ENCODE assay signal across 19 cellular contexts in genomic region chr7:148921189-148921588, GRCh38. TPM values are rescaled to one million over a fixed set of nuclear protein-coding genes. Genes with fewer than 3 reads are reported as not detected.
DNase-seq lines count a peak whose midpoint lies in the region; ATAC-seq, FAIRE-seq and TF ChIP-seq lines count a peak whose summit lies in the region.
"Had no signal": no experiment of that assay in that cellular context is flagged by ENCODE, and none has a peak within 500 bp of the region (broad histone marks: within the 10 kb centered on the region; RNA-seq: fewer than 3 reads in every experiment).

No MANE protein-coding gene starts in this region.

- in situ Hi-C loops in K562 (cut with MboI) (no loop called here), KBM-7 (cut with MboI; ENCODE audit: low pct_unique_long_range_greater_than_20kb, low sequenced_read_pairs) (no loop called here)

- TF ChIP-seq POLR2A in K562 (conservative IDR thresholded peaks at IDR 0.05) (no peak), stomach (IDR thresholded peaks at IDR 0.05) (no peak)

- H3K4me2 ChIP-seq in K562 (ENCODE audit: insufficient read depth, low read length): no peak overlapping the region
- H3K4me2 ChIP-seq: neural progenitor cell had no signal

- H3K36me3 ChIP-seq in K562 (ENCODE audit: control insufficient read depth, insufficient read depth, low read length): no peaks in the 10 kb centered on the region
- H3K36me3 ChIP-seq in stomach: no peaks in the 10 kb centered on the region
- H3K36me3 ChIP-seq: HAP-1, neural progenitor cell, transverse colon had no signal

- H3K27me3 ChIP-seq in K562 (ENCODE audit: control insufficient read depth in 2 of 2, insufficient read depth in 2 of 2, low read length in 2 of 2) (no peaks in the 10 kb centered on the region), stomach (no peaks in the 10 kb centered on the region)
- H3K27me3 ChIP-seq: neural progenitor cell, transverse colon had no signal

- H3K9me3 ChIP-seq in K562 (replicated peaks; ENCODE audit: control insufficient read depth, insufficient read depth, low read depth, low read length): no peaks in the 10 kb centered on the region
- H3K9me3 ChIP-seq in stomach: no peaks in the 10 kb centered on the region
- H3K9me3 ChIP-seq: HAP-1, transverse colon had no signal

- POLR2A ChIA-PET in HEK293T (lab: Yijun Ruan, JAX) (interaction anchor here (1.2 kb wide), 1 partner anchor 20 kb away, joined by 4 read pairs; no protein-coding TSS in a partner anchor), K562 (lab: Yijun Ruan, JAX) (interaction anchor here (0.5 to 1.3 kb wide), 5 partner anchors 10 to 79 kb away, joined by 3 to 4 read pairs (median 3); partner anchors contain the start of gene EZH2)

- no TSS peak for BruUV-seq in K562 (replicated peaks; lab: Mats Ljungman, UMichigan)

- no peaks in the 10 kb centered on the region for H3K79me2 ChIP-seq in K562 (ENCODE audit: control insufficient read depth, insufficient read depth, low read length)

- H3K9ac ChIP-seq in K562 (ENCODE audit: insufficient read depth in 1 of 2, low read depth in 2 of 2, low read length in 2 of 2): no peak overlapping the region
- H3K9ac ChIP-seq: neural progenitor cell had no signal

- peak overlapping the region; percentile 69 for H3K27ac Mint-ChIP-seq in activated T-cell treated with anti-CD3 and anti-CD28 coated beads, Interleukin-2, amount 50 U/mL, for 24 hours
- peak overlapping the region; percentile 7 for H3K27ac Mint-ChIP-seq in stimulated activated memory B cell treated with anti-CD40 and anti-IgM and Interleukin-4, amounts not matched to agents 10 μg/mL and 1 μg/mL and 100 μg/mL, for 72 hours
- H3K27ac Mint-ChIP-seq: neural progenitor cell had no signal

- TF ChIP-seq EP300 in K562 (IDR thresholded peaks at IDR 0.05; ENCODE audit: low read length): no peak
- TF ChIP-seq EP300 in stomach (IDR thresholded peaks at IDR 0.05): no peak

- no peaks in the 10 kb centered on the region for H3K36me3 Mint-ChIP-seq in activated T-cell treated with anti-CD3 and anti-CD28 coated beads, Interleukin-2, amount 50 U/mL, for 24 hours (ENCODE audit: low read depth)
- H3K36me3 Mint-ChIP-seq in stimulated activated memory B cell treated with anti-CD40 and anti-IgM and Interleukin-4, amounts not matched to agents 10 μg/mL and 1 μg/mL and 100 μg/mL, for 72 hours: peaks cover 12% of the 10 kb centered on the region
- H3K36me3 Mint-ChIP-seq: brain, neural progenitor cell had no signal

- intact Hi-C loops in K562 (cut with micrococcal nuclease): no loop called here
- intact Hi-C loops in stomach (cut with DNase I; ENCODE audit: low total_unique reads): no loop called here

- no peak for ATAC-seq in K562
- no peak for ATAC-seq in stimulated activated memory B cell treated with anti-CD40 and anti-IgM and Interleukin-4, amounts not matched to agents 10 μg/mL and 1 μg/mL and 100 μg/mL, for 72 hours

- no peaks in the 10 kb centered on the region for H3K9me3 Mint-ChIP-seq in activated T-cell treated with anti-CD3 and anti-CD28 coated beads, Interleukin-2, amount 50 U/mL, for 24 hours
- H3K9me3 Mint-ChIP-seq in stimulated activated memory B cell treated with anti-CD40 and anti-IgM and Interleukin-4, amounts not matched to agents 10 μg/mL and 1 μg/mL and 100 μg/mL, for 72 hours: no peaks in the 10 kb centered on the region
- H3K9me3 Mint-ChIP-seq: neural progenitor cell had no signal

- no peak overlapping the region for H3K4me3 ChIP-seq in K562
- no peak overlapping the region for H3K4me3 ChIP-seq in stomach
- H3K4me3 ChIP-seq: HAP-1, neural progenitor cell, transverse colon had no signal

- peaks cover 65% of the 10 kb centered on the region for H3K4me1 Mint-ChIP-seq in activated T-cell treated with anti-CD3 and anti-CD28 coated beads, Interleukin-2, amount 50 U/mL, for 24 hours (ENCODE audit: low read depth)
- H3K4me1 Mint-ChIP-seq in stimulated activated memory B cell treated with anti-CD40 and anti-IgM and Interleukin-4, amounts not matched to agents 10 μg/mL and 1 μg/mL and 100 μg/mL, for 72 hours: peaks cover 9% of the 10 kb centered on the region

- H2AFZ ChIP-seq in K562 (ENCODE audit: low read depth, low read length): no peak overlapping the region

- H4K20me1 ChIP-seq in K562 (replicated peaks; ENCODE audit: control insufficient read depth, insufficient read depth, low read length): no peaks in the 10 kb centered on the region

- H3K9me1 ChIP-seq in K562 (ENCODE audit: control insufficient read depth, insufficient read depth, low read length): no peaks in the 10 kb centered on the region

- H3K4me3 Mint-ChIP-seq in activated T-cell treated with anti-CD3 and anti-CD28 coated beads, Interleukin-2, amount 50 U/mL, for 24 hours: no peak overlapping the region
- H3K4me3 Mint-ChIP-seq in stimulated activated memory B cell treated with anti-CD40 and anti-IgM and Interleukin-4, amounts not matched to agents 10 μg/mL and 1 μg/mL and 100 μg/mL, for 72 hours: no peak overlapping the region
- H3K4me3 Mint-ChIP-seq: brain had no signal

- DNase-seq in activated T-cell treated with anti-CD3 and anti-CD28 coated beads, Interleukin-2, amount 50 U/mL, for 24 hours: peak; percentile 31
- DNase-seq in activated T-cell treated with anti-CD3 and anti-CD28 coated beads for 4 hours: no peak
- DNase-seq in HEK293T (ENCODE audit: extremely low spot score): no peak
- DNase-seq in K562 (ENCODE audit: extremely low read depth in 1 of 4, low spot score in 3 of 4): no peak
- no peak for DNase-seq in GM19240 (ENCODE audit: insufficient read length, low spot score)
- DNase-seq in KBM-7: no peak
- DNase-seq in stomach: no peak
- DNase-seq: activated naive CD4-positive, alpha-beta T cell treated with anti-CD3 and anti-CD28 coated beads, Interleukin-2, amount 50 U/mL, for 16 hours; dermis blood vessel endothelial cell; Karpas-422; kidney glomerular epithelial cell; mesenchymal stem cell had no signal

- CTCF ChIA-PET in HEK293T (lab: Yijun Ruan, JAX) (no interaction called here), K562 (lab: Yijun Ruan, JAX; ENCODE audit: low intra/inter-chr PET ratio) (no interaction called here)

- no peaks in the 10 kb centered on the region for H3K27me3 Mint-ChIP-seq in activated T-cell treated with anti-CD3 and anti-CD28 coated beads, Interleukin-2, amount 50 U/mL, for 24 hours
- no peaks in the 10 kb centered on the region for H3K27me3 Mint-ChIP-seq in stimulated activated memory B cell treated with anti-CD40 and anti-IgM and Interleukin-4, amounts not matched to agents 10 μg/mL and 1 μg/mL and 100 μg/mL, for 72 hours
- H3K27me3 Mint-ChIP-seq: brain had no signal

- no peak for FAIRE-seq in K562 (lab: Jason Lieb, UNC)
- FAIRE-seq: frontal cortex had no signal

- no peaks in the 10 kb centered on the region; a peak in 1 of 5 replicates for H3K4me1 ChIP-seq in K562 (replicated peaks in 1 of 2; ENCODE audit: control insufficient read depth in 2 of 2, insufficient read depth in 2 of 2, low read length in 2 of 2)
- H3K4me1 ChIP-seq in stomach: no peaks in the 10 kb centered on the region
- H3K4me1 ChIP-seq: neural progenitor cell, transverse colon had no signal

- TF ChIP-seq RAD21 in K562 (CRISPR knock-in tag; conservative IDR thresholded peaks at IDR 0.05 in 1 of 2, IDR thresholded peaks at IDR 0.05 in 1 of 2): no peak

- WGBS in K562 (ENCODE audit: insufficient coverage, low coverage, missing lambda C conversion rate): 45% methylated on average over 5 of the region's 5 CpGs
- WGBS in stomach, 5 donors: 72 to 82% (median 79%) methylated on average over 5 of the region's 5 CpGs

- H3K27ac ChIP-seq in K562 (ENCODE audit: extremely low read depth, low read depth, low read length): no peak overlapping the region
- no peak overlapping the region for H3K27ac ChIP-seq in stomach
- H3K27ac ChIP-seq: epithelial cell of prostate, neural progenitor cell, transverse colon had no signal

- no peak for TF ChIP-seq CTCF in K562 (IDR thresholded peaks at IDR 0.05 in 2 of 3, conservative IDR thresholded peaks at IDR 0.05 in 1 of 3; ENCODE audit: insufficient read depth in 2 of 3, low read depth in 1 of 3, low read length in 3 of 3)
- TF ChIP-seq CTCF in stomach (IDR thresholded peaks at IDR 0.05): no peak

TF ChIP-seq in K562, 482 proteins besides CTCF, POLR2A, EP300 and RAD21 (continues in another document):
- TF ChIP-seq NR2C1 (IDR thresholded peaks at IDR 0.05): no peak
- TF ChIP-seq NR2C1 (tag; IDR thresholded peaks at IDR 0.05): no peak
- TF ChIP-seq ATF4 (CRISPR knock-in tag; IDR thresholded peaks at IDR 0.05): no peak
- peak in 1 of 2 experiments; percentile 45; a peak in 1 of 4 replicates for TF ChIP-seq KDM1A (IDR thresholded peaks at IDR 0.05)
- TF ChIP-seq RBM17 (IDR thresholded peaks at IDR 0.05; ENCODE audit: borderline replicate concordance, low read depth, low read length): no peak
- no peak for TF ChIP-seq ZNF121 (CRISPR knock-in tag; conservative IDR thresholded peaks at IDR 0.05)
- 0 out of 2 replicates have a peak, but pooled peaks have one; percentile 21 for TF ChIP-seq SMARCA5 (IDR thresholded peaks at IDR 0.05)

RNA-seq across cellular contexts. Expression of gene EZH2, which starts 37.1 kb away (rescaled TPM):
- 140 and 431 TPM in 2 replicates for total RNA-seq in K562 (2011; cell fraction: chromatin; rRNA removed; ENCODE audit: low replicate concordance)
- 73.7 and 105 TPM in 2 replicates for total RNA-seq in K562 (2011; cell fraction: nucleolus; rRNA removed)
- 141 and 150 TPM in 2 replicates for total RNA-seq in K562 (2011; cell fraction: nucleoplasm; rRNA removed)
- total RNA-seq in K562 (2014; rRNA removed) (93.8 and 109 TPM in 2 replicates), K562 (2014; rRNA removed; fragmentation: Illumina TruSeq; extraction: Trizol) (98.6 and 116 TPM in 2 replicates), K562 (2015; rRNA removed; fragmentation: Illumina TruSeq; extraction: Trizol) (82.7 and 88.5 TPM in 2 replicates), K562 (2021) (109 and 118 TPM in 2 replicates), stomach (10 to 100 TPM in 2 of 5 donors, 1 to 10 TPM in 1, under 1 TPM in 2; under 0.01 to 12.9 (median 5.5) TPM)
- polyA plus RNA-seq in K562 (2011; rRNA removed) (172 and 175 TPM in 2 replicates), K562 (2014; fragmentation: Illumina TruSeq; extraction: Trizol) (146 and 170 TPM in 2 replicates), K562 (2014; fragmentation: Nextera tagmentation; extraction: Ambion mirVana) (10 to 100 TPM; 48.7 to 63.0 TPM), K562 (2014; rRNA removed) (137 and 157 TPM in 2 replicates), stomach (10 to 100 TPM in 1 of 3 donors, 1 to 10 TPM in 2; 2.9 to 10.1 (median 3.7) TPM)
- 52.3 and 86.8 TPM in 2 replicates for polyA plus RNA-seq in K562 (2011; cell fraction: cytosol; rRNA removed)
- polyA plus RNA-seq in K562 (2011; cell fraction: nucleus; rRNA removed): 308 and 479 TPM in 2 replicates
- polyA plus RNA-seq in K562 (2012): 96.3 and 101 TPM in 2 replicates
- 123 and 134 TPM in 2 replicates for polyA minus RNA-seq in K562 (2011; rRNA and poly(A)+ RNA removed)
- 54.2 and 59.2 TPM in 2 replicates for polyA minus RNA-seq in K562 (2011; cell fraction: cytosol; rRNA and poly(A)+ RNA removed)
- 83.7 and 175 TPM in 2 replicates for polyA minus RNA-seq in K562 (2011; cell fraction: nucleus; rRNA and poly(A)+ RNA removed)

Comparison
In these comparisons a context has a peak if more than half of its experiments do, and no peak if none do; other contexts are left out.
1. RNA of gene EZH2, which starts 37.1 kb away (total RNA-seq): 73.7 to 431 TPM in K562; under 0.01 to 12.9 TPM in stomach; every median in the first group is over 4 times any median in the second.